In genomic region chr9:41087929-41088328, GRCh38 we compare ENCODE assay signal across 12 cellular contexts. TPM values are rescaled to one million over a fixed set of nuclear protein-coding genes. Genes with fewer than 3 reads are reported as not detected.
"Had no signal": no experiment of that assay in that cellular context is flagged by ENCODE, and none has a peak within 500 bp of the region (broad histone marks: within the 10 kb centered on the region; RNA-seq: fewer than 3 reads in every experiment).

No MANE protein-coding gene starts in this region.

RNA-seq across cellular contexts. Expression of gene FOXD4L6, which starts 40.6 kb away (rescaled TPM):
- total RNA-seq: natural killer cell treated with Interleukin-12 subunit alpha and Interleukin-12 subunit beta and Interleukin-15 and Interleukin-18, amount 100 ng/mL, for 72 hours; osteocyte; posterior vena cava; right atrium auricular region; sciatic nerve; temporal lobe; thoracic aorta; thyroid gland; upper lobe of left lung; ureter; vagina had no signal
- polyA plus RNA-seq: smooth muscle cell had no signal
